19 cellular contexts compared by ENCODE assay signal in genomic region chr5:60010328-60010727, GRCh38.
DNase-seq lines count a peak whose midpoint lies in the region; ATAC-seq, FAIRE-seq and TF ChIP-seq lines count a peak whose summit lies in the region.
"Had no signal": no experiment of that assay in that cellular context is flagged by ENCODE, and none has a peak within 500 bp of the region (broad histone marks: within the 10 kb centered on the region; RNA-seq: fewer than 3 reads in every experiment).

No MANE protein-coding gene starts in this region.

- FAIRE-seq in HepG2 (lab: Jason Lieb, UNC) = no peak

- H3K4me3 ChIP-seq in BE2C (ENCODE audit: low read depth, low read length) (no peak overlapping the region), OCI-LY7 (ENCODE audit: low read depth, low read length, poor library complexity, severe bottlenecking) (no peak overlapping the region), foreskin fibroblast (ENCODE audit: low read depth in 1 of 2, low read length in 2 of 2) (no peak overlapping the region), HepG2 (replicated peaks in 1 of 3; ENCODE audit: insufficient read depth in 1 of 3, low read depth in 2 of 3, low read length in 3 of 3) (no peak overlapping the region), left ventricle myocardium inferior (no peak overlapping the region)
- H3K4me3 ChIP-seq: breast epithelium, mucosa of descending colon, psoas muscle had no signal

- in situ Hi-C loops in HepG2 (cut with HindIII; ENCODE audit: extremely low pct_ligation_motif_present, low pct_unique_long_range_greater_than_20kb) = no loop called here

- no peak for DNase-seq in BE2C
- DNase-seq in H4 (ENCODE audit: low spot score) = peak; percentile 56
- peak; percentile 2 for DNase-seq in OCI-LY7 (ENCODE audit: low spot score)
- no peak for DNase-seq in foreskin fibroblast
- DNase-seq in HepG2 (ENCODE audit: low spot score) = no peak
- no peak for DNase-seq in left ventricle myocardium inferior
- no peak for DNase-seq in stimulated activated CD4-positive, alpha-beta T cell treated with anti-CD3 and anti-CD28 coated beads, Interleukin-2, amount 100 ng/mL, for 48 hours
- no peak for DNase-seq in central memory CD4-positive, alpha-beta T cell
- DNase-seq: activated CD4-positive, alpha-beta T cell treated with anti-CD3 and anti-CD28 coated beads for 4 hours; GF-D8; mucosa of descending colon; NCI-H1417 treated with DMSO at 0.1 percent for 48 hours; NCI-H526 treated with DMSO at 0.1 percent for 48 hours; psoas muscle; stimulated activated CD4-positive, alpha-beta T cell treated with anti-CD3 and anti-CD28 coated beads, Interleukin-4, amount 100 ng/mL, for 4 hours; SW 1271 had no signal

- POLR2A ChIA-PET in OCI-LY7 (lab: Charles Lee) (interaction anchor here (0.7 kb wide), 1 partner anchor 21 kb away, joined by 3 read pairs; no protein-coding TSS in a partner anchor), HepG2 (lab: Yijun Ruan, JAX) (no interaction called here)

- CTCF ChIA-PET in OCI-LY7 (lab: Charles Lee; ENCODE audit: unreplicated experiment) (no interaction called here), HepG2 (lab: Yijun Ruan, JAX; ENCODE audit: low intra/inter-chr PET ratio, low total read pairs) (no interaction called here)

- ATAC-seq in HepG2 = no peak
- ATAC-seq: activated T-helper 17 cell treated with anti-CD3 and anti-CD28 coated beads, Interleukin-2, amount 50 U/mL, for 72 hours; mucosa of descending colon; psoas muscle had no signal

- no peaks in the 10 kb centered on the region for H3K9me2 ChIP-seq in OCI-LY7 (ENCODE audit: insufficient read depth, low read length)

- no peaks in the 10 kb centered on the region for H3K9me3 ChIP-seq in BE2C
- H3K9me3 ChIP-seq in OCI-LY7 (ENCODE audit: low read length) = no peaks in the 10 kb centered on the region
- H3K9me3 ChIP-seq in HepG2 (ENCODE audit: low read length) = no peaks in the 10 kb centered on the region
- peaks cover 3% of the 10 kb centered on the region for H3K9me3 ChIP-seq in left ventricle myocardium inferior (replicated peaks)
- H3K9me3 ChIP-seq: breast epithelium, mucosa of descending colon, psoas muscle had no signal

- H3K4me1 ChIP-seq in BE2C (no peaks in the 10 kb centered on the region), OCI-LY7 (ENCODE audit: insufficient read depth, low read length, poor library complexity, severe bottlenecking) (no peaks in the 10 kb centered on the region), HepG2 (ENCODE audit: insufficient read depth, low read length) (no peaks in the 10 kb centered on the region), left ventricle myocardium inferior (no peaks in the 10 kb centered on the region)
- H3K4me1 ChIP-seq: breast epithelium, psoas muscle had no signal

- H3K36me3 ChIP-seq in BE2C (no peaks in the 10 kb centered on the region), OCI-LY7 (ENCODE audit: insufficient read depth, low read length) (no peaks in the 10 kb centered on the region), HepG2 (replicated peaks in 1 of 2; ENCODE audit: control insufficient read depth in 1 of 2, insufficient read depth in 2 of 2, low read length in 2 of 2) (no peaks in the 10 kb centered on the region), left ventricle myocardium inferior (no peaks in the 10 kb centered on the region)
- H3K36me3 ChIP-seq: breast epithelium had no signal

- H3K4me2 ChIP-seq in OCI-LY7 (ENCODE audit: low read length) (no peak overlapping the region), HepG2 (ENCODE audit: low read depth, low read length) (no peak overlapping the region)

- TF ChIP-seq EP300 in HepG2 (IDR thresholded peaks at IDR 0.05; ENCODE audit: low read depth in 2 of 2, low read length in 2 of 2) (no peak), HepG2 (CRISPR knock-in tag; IDR thresholded peaks at IDR 0.05; ENCODE audit: borderline replicate concordance) (no peak)

- no peaks in the 10 kb centered on the region for H3K79me2 ChIP-seq in OCI-LY7 (ENCODE audit: insufficient read depth, low read depth, low read length)
- no peaks in the 10 kb centered on the region for H3K79me2 ChIP-seq in HepG2 (ENCODE audit: insufficient read depth, low read length)

- intact Hi-C loops in OCI-LY7 (cut with micrococcal nuclease; ENCODE audit: unreplicated experiment) (no loop called here), HepG2 (cut with micrococcal nuclease; ENCODE audit: unreplicated experiment) (no loop called here), left ventricle myocardium inferior (cut with micrococcal nuclease) (no loop called here)

- H3K27ac ChIP-seq in OCI-LY7 (ENCODE audit: low read depth, low read length, poor library complexity, severe bottlenecking) (no peak overlapping the region), HepG2 (ENCODE audit: extremely low read length, insufficient read depth, low read length) (no peak overlapping the region), left ventricle myocardium inferior (replicated peaks) (no peak overlapping the region)
- H3K27ac ChIP-seq: breast epithelium, epithelial cell of prostate, psoas muscle had no signal

- no peaks in the 10 kb centered on the region; the same call in 1 of the 2 replicates for H3K27me3 ChIP-seq in BE2C
- no peaks in the 10 kb centered on the region for H3K27me3 ChIP-seq in HepG2 (ENCODE audit: control insufficient read depth in 1 of 2, insufficient read depth in 2 of 2, low read length in 2 of 2)
- H3K27me3 ChIP-seq in left ventricle myocardium inferior (ENCODE audit: low read depth) = no peaks in the 10 kb centered on the region
- H3K27me3 ChIP-seq: breast epithelium had no signal

- H2AFZ ChIP-seq in OCI-LY7 (ENCODE audit: low read length) (no peak overlapping the region), HepG2 (ENCODE audit: low read length) (no peak overlapping the region)

- no peak overlapping the region for H3K9ac ChIP-seq in HepG2 (ENCODE audit: insufficient read depth, low read depth, low read length)

- no TSS peak for BruUV-seq in OCI-LY7 (replicated peaks; lab: Mats Ljungman, UMichigan)
- no TSS peak for BruUV-seq in HepG2 (replicated peaks; lab: Mats Ljungman, UMichigan)

- no peak for TF ChIP-seq RAD21 in HepG2 (CRISPR knock-in tag; IDR thresholded peaks at IDR 0.05)

- TF ChIP-seq CTCF in BE2C (IDR thresholded peaks at IDR 0.05; ENCODE audit: low read depth, low read length) (peak; percentile 33), OCI-LY7 (conservative IDR thresholded peaks at IDR 0.05; ENCODE audit: low read length) (peak; percentile 37; the same call in 1 of the 2 replicates), foreskin fibroblast (IDR thresholded peaks at IDR 0.05; ENCODE audit: low read depth, low read length) (peak; percentile 4), HepG2 (CRISPR knock-in tag; IDR thresholded peaks at IDR 0.05) (no peak), left ventricle myocardium inferior (IDR thresholded peaks at IDR 0.05; ENCODE audit: borderline replicate concordance) (no peak)

- no peak for TF ChIP-seq POLR2A in HepG2 (IDR thresholded peaks at IDR 0.05; ENCODE audit: insufficient read depth in 1 of 2, low read depth in 2 of 2, low read length in 2 of 2)

- no CpG with 5 or more reads among the region's 1 CpG for WGBS in HepG2 (ENCODE audit: low lambda C conversion rate)

- H4K20me1 ChIP-seq in OCI-LY7 (ENCODE audit: insufficient read depth, low read length) = no peaks in the 10 kb centered on the region
- no peaks in the 10 kb centered on the region for H4K20me1 ChIP-seq in HepG2 (ENCODE audit: insufficient read depth, low read length)

TF ChIP-seq in HepG2, 621 proteins besides CTCF, POLR2A, EP300 and RAD21:
- TF ChIP-seq TIGD3 (CRISPR knock-in tag; IDR thresholded peaks at IDR 0.05; ENCODE audit: borderline replicate concordance) = no peak
- no peak for TF ChIP-seq NFIB (CRISPR knock-in tag; IDR thresholded peaks at IDR 0.05; ENCODE audit: borderline replicate concordance)
- TF ChIP-seq NR1H2 (CRISPR knock-in tag; IDR thresholded peaks at IDR 0.05; ENCODE audit: borderline replicate concordance, low read depth) = no peak

Comparison
In these comparisons a context has a peak if more than half of its experiments do, and no peak if none do; other contexts are left out.
1. DNase-seq: peak in H4 (single experiment) and OCI-LY7 (single experiment); none in BE2C (single experiment), foreskin fibroblast (0 of 2), HepG2 (single experiment), left ventricle myocardium inferior (single experiment), stimulated activated CD4-positive, alpha-beta T cell treated with anti-CD3 and anti-CD28 coated beads, Interleukin-2, amount 100 ng/mL, for 48 hours (0 of 2) and central memory CD4-positive, alpha-beta T cell (single experiment).
2. CTCF ChIP-seq: peak in BE2C (single experiment), OCI-LY7 (single experiment) and foreskin fibroblast (single experiment); none in HepG2 (single experiment) and left ventricle myocardium inferior (single experiment).